In the genomic region with DNA sequence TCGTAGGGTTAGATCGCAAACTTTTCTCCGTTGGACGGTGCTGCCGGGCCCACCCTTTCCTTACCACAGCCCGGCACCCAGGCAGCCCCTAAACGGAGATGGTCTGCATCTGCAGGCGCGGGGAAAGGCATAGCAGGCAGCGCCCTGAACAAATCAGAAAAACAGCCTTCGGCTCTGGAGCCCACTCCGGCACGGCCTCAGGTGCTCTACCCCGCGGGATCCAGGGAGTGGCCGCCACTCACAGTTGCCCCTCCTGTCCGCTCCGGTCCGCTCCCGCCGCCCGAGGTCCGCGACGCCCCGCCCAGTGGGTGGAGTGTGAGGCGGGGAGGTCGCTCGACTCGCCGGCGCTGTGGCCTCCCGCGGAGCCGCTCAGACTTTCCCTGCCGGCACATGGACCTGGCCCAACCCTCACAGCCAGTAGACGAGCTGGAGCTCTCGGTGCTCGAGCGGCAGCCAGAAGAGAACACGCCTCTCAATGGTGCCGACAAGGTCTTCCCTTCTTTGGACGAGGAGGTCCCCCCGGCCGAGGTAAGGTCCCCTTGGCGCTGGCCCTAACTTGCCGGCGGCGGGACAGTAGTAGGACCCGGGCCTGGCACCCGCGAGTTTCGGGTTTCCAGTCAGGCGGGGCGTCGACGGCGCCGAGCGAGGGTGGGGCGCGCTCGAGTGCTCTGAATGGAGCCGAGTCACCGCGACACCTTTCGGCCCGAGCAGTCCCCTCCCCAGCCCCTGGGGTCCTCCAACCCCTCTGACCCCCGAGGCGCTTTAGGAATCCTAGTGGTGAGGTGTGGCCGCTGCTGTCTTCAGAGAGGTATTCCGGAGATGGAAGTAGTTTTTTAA, we compare ENCODE assay signal across 8 cellular contexts. TPM values are rescaled to one million over a fixed set of nuclear protein-coding genes. Genes with fewer than 3 reads are reported as not detected.
DNase-seq lines count a peak whose midpoint lies in the region; ATAC-seq and TF ChIP-seq lines count a peak whose summit lies in the region.

A gene with protein sequence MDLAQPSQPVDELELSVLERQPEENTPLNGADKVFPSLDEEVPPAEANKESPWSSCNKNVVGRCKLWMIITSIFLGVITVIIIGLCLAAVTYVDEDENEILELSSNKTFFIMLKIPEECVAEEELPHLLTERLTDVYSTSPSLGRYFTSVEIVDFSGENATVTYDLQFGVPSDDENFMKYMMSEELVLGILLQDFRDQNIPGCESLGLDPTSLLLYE (plus strand): TSS at position 372 of the 837 bp plus-strand sequence. CDS start 19 bp downstream, at position 391.

- ATAC-seq in GM18909 (IDR thresholded peaks at IDR 0.05; ENCODE audit: poor library complexity, unreplicated experiment) (peak; percentile 79), HG03159 (IDR thresholded peaks at IDR 0.05; ENCODE audit: unreplicated experiment) (peak; percentile 62)

- H3K9me3 Mint-ChIP-seq in endothelial cell (ENCODE audit: unreplicated experiment): no peaks in the 10 kb centered on the region

- peak within 1 kb of the TSS; percentile 94 for H3K4me3 Mint-ChIP-seq in endothelial cell (ENCODE audit: unreplicated experiment)

- H3K27ac ChIP-seq in AG04450 (ENCODE audit: low read depth, low read length) (no peak within 1 kb of the TSS), mesodermal cell (ENCODE audit: low read depth, low read length, severe bottlenecking) (peak within 1 kb of the TSS; percentile 44)

- H3K27me3 ChIP-seq in AG04450 (ENCODE audit: control insufficient read depth, insufficient read depth, low read length): no peaks in the 10 kb centered on the region

- H3K36me3 ChIP-seq in mesodermal cell (ENCODE audit: control insufficient read depth, insufficient read depth, low read length): no peaks in the 10 kb centered on the region

- peaks cover 30% of the 10 kb centered on the region for H3K4me1 Mint-ChIP-seq in endothelial cell (ENCODE audit: unreplicated experiment)

- TF ChIP-seq CTCF in AG04450 (IDR thresholded peaks at IDR 0.05; ENCODE audit: low read depth, low read length): peak; percentile 24; the same call in 1 of the 2 replicates
- TF ChIP-seq CTCF in endothelial cell (IDR thresholded peaks at IDR 0.05; ENCODE audit: unreplicated experiment): no peak

- CTCF ChIA-PET in AG04450 (lab: Charles Lee): interaction anchor here (0.6 to 0.8 kb wide), 2 partner anchors 26 to 235 kb away, joined by 3 to 4 read pairs; no protein-coding TSS in a partner anchor

- H3K9me3 ChIP-seq in AG04450 (ENCODE audit: control insufficient read depth, insufficient read depth, low read length): peaks cover 2% of the 10 kb centered on the region; the same call in 1 of the 2 replicates
- no peaks in the 10 kb centered on the region for H3K9me3 ChIP-seq in mesodermal cell (ENCODE audit: control insufficient read depth, low read length)

- DNase-seq in AG04450 (ENCODE audit: low read depth, low spot score) (peak; percentile 29), NCI-H774 (lab: John Stamatoyannopoulos, UW) (peak; percentile 77), endothelial cell (ENCODE audit: low spot score) (peak; percentile 81)
- DNase-seq in activated CD8-positive, alpha-beta memory T cell treated with anti-CD3 and anti-CD28 coated beads, Interleukin-2, amount 50 U/mL, for 48 hours: peak; percentile 82
- peak; percentile 53 to 62 for DNase-seq in stimulated activated CD8-positive, alpha-beta memory T cell treated with anti-CD3 and anti-CD28 coated beads, Interleukin-15, amount 100 ng/mL, for 48 hours (ENCODE audit: low read depth in 2 of 2)

- POLR2A ChIA-PET in AG04450 (lab: Yijun Ruan, JAX): no interaction called here

- H3K27ac Mint-ChIP-seq in endothelial cell (ENCODE audit: unreplicated experiment): no peak within 1 kb of the TSS

- peaks cover 4% of the 10 kb centered on the region for H3K36me3 Mint-ChIP-seq in endothelial cell (ENCODE audit: low read depth, unreplicated experiment)

- peaks cover 9% of the 10 kb centered on the region for H3K27me3 Mint-ChIP-seq in endothelial cell (ENCODE audit: unreplicated experiment)

- 1% methylated on average over 45 to 46 of the region's 72 CpGs for WGBS in mesodermal cell (ENCODE audit: insufficient coverage in 2 of 2), 2 experiments

- H3K4me3 ChIP-seq in AG04450 (ENCODE audit: low read depth, low read length) (peak within 1 kb of the TSS; percentile 77), mesodermal cell (ENCODE audit: extremely low read depth, insufficient read depth, low read length, poor library complexity, severe bottlenecking) (peak within 1 kb of the TSS; percentile 56)

- H3K4me1 ChIP-seq in mesodermal cell (ENCODE audit: control insufficient read depth, insufficient read depth, low read length, poor library complexity, severe bottlenecking): peaks cover 5% of the 10 kb centered on the region

RNA-seq across cellular contexts. Expression of the gene that starts here (rescaled TPM):
- polyA plus RNA-seq in AG04450 (2011; rRNA removed): 5.8 and 7.0 TPM in 2 replicates
- 6.0 and 7.6 TPM in 2 replicates for polyA minus RNA-seq in AG04450 (2011; rRNA and poly(A)+ RNA removed)
- total RNA-seq in endothelial cell (ENCODE audit: unreplicated experiment): 8.3 TPM
- polyA plus RNA-seq in mesodermal cell (2013, experiment 1 of 2): 6.0 TPM
- polyA plus RNA-seq in mesodermal cell (2013, experiment 2 of 2): 6.0 TPM

Comparison
In these comparisons a context has a peak if more than half of its experiments do, and no peak if none do; other contexts are left out.
1. DNase-seq: peak in every context shown above with its lines; median percentile 82 in activated CD8-positive, alpha-beta memory T cell treated with anti-CD3 and anti-CD28 coated beads, Interleukin-2, amount 50 U/mL, for 48 hours; 81 in endothelial cell; 77 in NCI-H774; 58 in stimulated activated CD8-positive, alpha-beta memory T cell treated with anti-CD3 and anti-CD28 coated beads, Interleukin-15, amount 100 ng/mL, for 48 hours; 29 in AG04450.